1 cellular context compared by ENCODE assay signal in the genomic region with DNA sequence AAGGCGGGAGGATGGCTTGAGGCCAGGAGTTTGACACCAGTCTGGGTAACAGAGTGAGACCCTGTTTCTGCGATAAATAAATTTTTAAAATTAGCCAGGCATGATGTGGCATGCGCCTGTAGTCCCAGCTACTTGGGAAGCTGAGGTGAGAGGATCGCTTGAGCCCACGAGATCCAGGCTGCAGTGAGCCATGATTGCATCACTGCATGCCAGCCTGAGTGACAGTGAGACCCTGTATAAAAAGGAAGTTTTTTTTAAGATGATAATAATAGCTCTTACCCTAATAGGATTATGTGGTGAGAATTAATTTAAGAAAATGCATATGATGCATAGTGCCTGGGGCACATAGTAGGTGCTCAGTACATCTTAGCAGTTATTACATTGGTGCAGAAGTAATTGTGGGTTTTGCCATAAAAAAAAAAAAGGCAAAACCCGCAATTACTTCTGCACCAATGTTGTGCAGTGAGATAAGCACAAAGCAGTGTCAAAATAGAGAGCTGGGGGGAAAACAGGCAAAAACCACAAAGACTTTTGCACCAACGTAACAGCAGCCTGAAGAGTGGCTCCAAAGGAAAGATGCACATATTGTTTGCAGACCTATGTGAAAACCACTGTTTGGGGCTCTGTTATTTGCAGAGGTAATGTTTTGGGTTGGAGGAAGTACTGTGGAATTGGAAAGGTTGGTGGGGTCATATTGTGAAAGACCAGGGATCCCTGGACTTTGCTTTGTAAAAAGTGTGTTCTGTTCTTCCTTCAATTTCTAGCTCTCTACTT.
TF ChIP-seq lines count a peak whose summit lies in the region.

No MANE protein-coding gene starts in this region.

TF ChIP-seq in HepG2, 621 proteins besides CTCF, POLR2A, EP300 and RAD21 (continued from another document and continues in another):
- TF ChIP-seq, protein P1, sequence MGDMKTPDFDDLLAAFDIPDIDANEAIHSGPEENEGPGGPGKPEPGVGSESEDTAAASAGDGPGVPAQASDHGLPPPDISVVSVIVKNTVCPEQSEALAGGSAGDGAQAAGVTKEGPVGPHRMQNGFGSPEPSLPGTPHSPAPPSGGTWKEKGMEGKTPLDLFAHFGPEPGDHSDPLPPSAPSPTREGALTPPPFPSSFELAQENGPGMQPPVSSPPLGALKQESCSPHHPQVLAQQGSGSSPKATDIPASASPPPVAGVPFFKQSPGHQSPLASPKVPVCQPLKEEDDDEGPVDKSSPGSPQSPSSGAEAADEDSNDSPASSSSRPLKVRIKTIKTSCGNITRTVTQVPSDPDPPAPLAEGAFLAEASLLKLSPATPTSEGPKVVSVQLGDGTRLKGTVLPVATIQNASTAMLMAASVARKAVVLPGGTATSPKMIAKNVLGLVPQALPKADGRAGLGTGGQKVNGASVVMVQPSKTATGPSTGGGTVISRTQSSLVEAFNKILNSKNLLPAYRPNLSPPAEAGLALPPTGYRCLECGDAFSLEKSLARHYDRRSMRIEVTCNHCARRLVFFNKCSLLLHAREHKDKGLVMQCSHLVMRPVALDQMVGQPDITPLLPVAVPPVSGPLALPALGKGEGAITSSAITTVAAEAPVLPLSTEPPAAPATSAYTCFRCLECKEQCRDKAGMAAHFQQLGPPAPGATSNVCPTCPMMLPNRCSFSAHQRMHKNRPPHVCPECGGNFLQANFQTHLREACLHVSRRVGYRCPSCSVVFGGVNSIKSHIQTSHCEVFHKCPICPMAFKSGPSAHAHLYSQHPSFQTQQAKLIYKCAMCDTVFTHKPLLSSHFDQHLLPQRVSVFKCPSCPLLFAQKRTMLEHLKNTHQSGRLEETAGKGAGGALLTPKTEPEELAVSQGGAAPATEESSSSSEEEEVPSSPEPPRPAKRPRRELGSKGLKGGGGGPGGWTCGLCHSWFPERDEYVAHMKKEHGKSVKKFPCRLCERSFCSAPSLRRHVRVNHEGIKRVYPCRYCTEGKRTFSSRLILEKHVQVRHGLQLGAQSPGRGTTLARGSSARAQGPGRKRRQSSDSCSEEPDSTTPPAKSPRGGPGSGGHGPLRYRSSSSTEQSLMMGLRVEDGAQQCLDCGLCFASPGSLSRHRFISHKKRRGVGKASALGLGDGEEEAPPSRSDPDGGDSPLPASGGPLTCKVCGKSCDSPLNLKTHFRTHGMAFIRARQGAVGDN (CRISPR knock-in tag; IDR thresholded peaks at IDR 0.05): no peak
- TF ChIP-seq JUND (CRISPR knock-in tag; IDR thresholded peaks at IDR 0.05): 0 out of 2 replicates have a peak, but pooled peaks have one; percentile 5
- TF ChIP-seq SALL1 (CRISPR knock-in tag; IDR thresholded peaks at IDR 0.05): no peak; the same call in 1 of the 2 replicates
- TF ChIP-seq CAMTA2 (CRISPR knock-in tag; IDR thresholded peaks at IDR 0.05; ENCODE audit: borderline replicate concordance): no peak
- TF ChIP-seq, protein P2, sequence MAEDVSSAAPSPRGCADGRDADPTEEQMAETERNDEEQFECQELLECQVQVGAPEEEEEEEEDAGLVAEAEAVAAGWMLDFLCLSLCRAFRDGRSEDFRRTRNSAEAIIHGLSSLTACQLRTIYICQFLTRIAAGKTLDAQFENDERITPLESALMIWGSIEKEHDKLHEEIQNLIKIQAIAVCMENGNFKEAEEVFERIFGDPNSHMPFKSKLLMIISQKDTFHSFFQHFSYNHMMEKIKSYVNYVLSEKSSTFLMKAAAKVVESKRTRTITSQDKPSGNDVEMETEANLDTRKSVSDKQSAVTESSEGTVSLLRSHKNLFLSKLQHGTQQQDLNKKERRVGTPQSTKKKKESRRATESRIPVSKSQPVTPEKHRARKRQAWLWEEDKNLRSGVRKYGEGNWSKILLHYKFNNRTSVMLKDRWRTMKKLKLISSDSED (CRISPR knock-in tag; IDR thresholded peaks at IDR 0.05): no peak
- peak; percentile 77 for TF ChIP-seq ZNF503 (CRISPR knock-in tag; IDR thresholded peaks at IDR 0.05)
- TF ChIP-seq, protein P3, sequence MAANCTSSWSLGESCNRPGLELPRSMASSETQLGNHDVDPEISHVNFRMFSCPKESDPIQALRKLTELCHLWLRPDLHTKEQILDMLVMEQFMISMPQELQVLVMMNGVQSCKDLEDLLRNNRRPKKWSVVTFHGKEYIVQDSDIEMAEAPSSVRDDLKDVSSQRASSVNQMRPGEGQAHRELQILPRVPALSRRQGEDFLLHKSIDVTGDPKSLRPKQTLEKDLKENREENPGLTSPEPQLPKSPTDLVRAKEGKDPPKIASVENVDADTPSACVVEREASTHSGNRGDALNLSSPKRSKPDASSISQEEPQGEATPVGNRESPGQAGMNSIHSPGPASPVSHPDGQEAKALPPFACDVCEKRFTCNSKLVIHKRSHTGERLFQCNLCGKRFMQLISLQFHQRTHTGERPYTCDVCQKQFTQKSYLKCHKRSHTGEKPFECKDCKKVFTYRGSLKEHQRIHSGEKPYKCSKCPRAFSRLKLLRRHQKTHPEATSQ (CRISPR knock-in tag; IDR thresholded peaks at IDR 0.05; ENCODE audit: borderline replicate concordance): peak; percentile 62; the same call in 1 of the 2 replicates
- no peak for TF ChIP-seq ZNF761 (CRISPR knock-in tag; conservative IDR thresholded peaks at IDR 0.05)
- no peak for TF ChIP-seq ZNF569 (CRISPR knock-in tag; IDR thresholded peaks at IDR 0.05; ENCODE audit: borderline replicate concordance)
- peak; percentile 90 for TF ChIP-seq FOXP4 (CRISPR knock-in tag; IDR thresholded peaks at IDR 0.05)
- TF ChIP-seq ZNF253 (CRISPR knock-in tag; IDR thresholded peaks at IDR 0.05; ENCODE audit: borderline replicate concordance): no peak
- no peak for TF ChIP-seq ZKSCAN8 (CRISPR knock-in tag; IDR thresholded peaks at IDR 0.05; ENCODE audit: borderline replicate concordance)
- 0 out of 2 replicates have a peak, but pooled peaks have one; percentile 40 for TF ChIP-seq REPIN1 (CRISPR knock-in tag; IDR thresholded peaks at IDR 0.05; ENCODE audit: borderline replicate concordance, low read depth)
- no peak for TF ChIP-seq HES4 (CRISPR knock-in tag; IDR thresholded peaks at IDR 0.05; ENCODE audit: borderline replicate concordance)
- TF ChIP-seq MTA1 (CRISPR knock-in tag; IDR thresholded peaks at IDR 0.05; ENCODE audit: borderline replicate concordance): no peak
- TF ChIP-seq, protein P4, sequence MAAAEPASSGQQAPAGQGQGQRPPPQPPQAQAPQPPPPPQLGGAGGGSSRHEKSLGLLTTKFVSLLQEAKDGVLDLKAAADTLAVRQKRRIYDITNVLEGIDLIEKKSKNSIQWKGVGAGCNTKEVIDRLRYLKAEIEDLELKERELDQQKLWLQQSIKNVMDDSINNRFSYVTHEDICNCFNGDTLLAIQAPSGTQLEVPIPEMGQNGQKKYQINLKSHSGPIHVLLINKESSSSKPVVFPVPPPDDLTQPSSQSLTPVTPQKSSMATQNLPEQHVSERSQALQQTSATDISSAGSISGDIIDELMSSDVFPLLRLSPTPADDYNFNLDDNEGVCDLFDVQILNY (CRISPR knock-in tag; conservative IDR thresholded peaks at IDR 0.05): no peak
- TF ChIP-seq, protein P5, sequence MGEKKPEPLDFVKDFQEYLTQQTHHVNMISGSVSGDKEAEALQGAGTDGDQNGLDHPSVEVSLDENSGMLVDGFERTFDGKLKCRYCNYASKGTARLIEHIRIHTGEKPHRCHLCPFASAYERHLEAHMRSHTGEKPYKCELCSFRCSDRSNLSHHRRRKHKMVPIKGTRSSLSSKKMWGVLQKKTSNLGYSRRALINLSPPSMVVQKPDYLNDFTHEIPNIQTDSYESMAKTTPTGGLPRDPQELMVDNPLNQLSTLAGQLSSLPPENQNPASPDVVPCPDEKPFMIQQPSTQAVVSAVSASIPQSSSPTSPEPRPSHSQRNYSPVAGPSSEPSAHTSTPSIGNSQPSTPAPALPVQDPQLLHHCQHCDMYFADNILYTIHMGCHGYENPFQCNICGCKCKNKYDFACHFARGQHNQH (CRISPR knock-in tag; IDR thresholded peaks at IDR 0.05): 0 out of 2 replicates have a peak, but pooled peaks have one; percentile 40
- peak; percentile 71 for TF ChIP-seq MED1 (CRISPR knock-in tag; IDR thresholded peaks at IDR 0.05)
- TF ChIP-seq KLF13 (CRISPR knock-in tag; IDR thresholded peaks at IDR 0.05): no peak
- no peak for TF ChIP-seq SETDB1 (CRISPR knock-in tag; IDR thresholded peaks at IDR 0.05; ENCODE audit: borderline replicate concordance)
- no peak for TF ChIP-seq GATA4 (IDR thresholded peaks at IDR 0.05; ENCODE audit: borderline replicate concordance, low read depth)
- TF ChIP-seq KDM4B (CRISPR knock-in tag; IDR thresholded peaks at IDR 0.05): no peak
- TF ChIP-seq, protein P6, sequence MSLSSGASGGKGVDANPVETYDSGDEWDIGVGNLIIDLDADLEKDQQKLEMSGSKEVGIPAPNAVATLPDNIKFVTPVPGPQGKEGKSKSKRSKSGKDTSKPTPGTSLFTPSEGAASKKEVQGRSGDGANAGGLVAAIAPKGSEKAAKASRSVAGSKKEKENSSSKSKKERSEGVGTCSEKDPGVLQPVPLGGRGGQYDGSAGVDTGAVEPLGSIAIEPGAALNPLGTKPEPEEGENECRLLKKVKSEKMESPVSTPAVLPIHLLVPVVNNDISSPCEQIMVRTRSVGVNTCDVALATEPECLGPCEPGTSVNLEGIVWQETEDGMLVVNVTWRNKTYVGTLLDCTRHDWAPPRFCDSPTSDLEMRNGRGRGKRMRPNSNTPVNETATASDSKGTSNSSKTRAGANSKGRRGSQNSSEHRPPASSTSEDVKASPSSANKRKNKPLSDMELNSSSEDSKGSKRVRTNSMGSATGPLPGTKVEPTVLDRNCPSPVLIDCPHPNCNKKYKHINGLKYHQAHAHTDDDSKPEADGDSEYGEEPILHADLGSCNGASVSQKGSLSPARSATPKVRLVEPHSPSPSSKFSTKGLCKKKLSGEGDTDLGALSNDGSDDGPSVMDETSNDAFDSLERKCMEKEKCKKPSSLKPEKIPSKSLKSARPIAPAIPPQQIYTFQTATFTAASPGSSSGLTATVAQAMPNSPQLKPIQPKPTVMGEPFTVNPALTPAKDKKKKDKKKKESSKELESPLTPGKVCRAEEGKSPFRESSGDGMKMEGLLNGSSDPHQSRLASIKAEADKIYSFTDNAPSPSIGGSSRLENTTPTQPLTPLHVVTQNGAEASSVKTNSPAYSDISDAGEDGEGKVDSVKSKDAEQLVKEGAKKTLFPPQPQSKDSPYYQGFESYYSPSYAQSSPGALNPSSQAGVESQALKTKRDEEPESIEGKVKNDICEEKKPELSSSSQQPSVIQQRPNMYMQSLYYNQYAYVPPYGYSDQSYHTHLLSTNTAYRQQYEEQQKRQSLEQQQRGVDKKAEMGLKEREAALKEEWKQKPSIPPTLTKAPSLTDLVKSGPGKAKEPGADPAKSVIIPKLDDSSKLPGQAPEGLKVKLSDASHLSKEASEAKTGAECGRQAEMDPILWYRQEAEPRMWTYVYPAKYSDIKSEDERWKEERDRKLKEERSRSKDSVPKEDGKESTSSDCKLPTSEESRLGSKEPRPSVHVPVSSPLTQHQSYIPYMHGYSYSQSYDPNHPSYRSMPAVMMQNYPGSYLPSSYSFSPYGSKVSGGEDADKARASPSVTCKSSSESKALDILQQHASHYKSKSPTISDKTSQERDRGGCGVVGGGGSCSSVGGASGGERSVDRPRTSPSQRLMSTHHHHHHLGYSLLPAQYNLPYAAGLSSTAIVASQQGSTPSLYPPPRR (CRISPR knock-in tag; IDR thresholded peaks at IDR 0.05; ENCODE audit: borderline replicate concordance): peak; percentile 78
- no peak for TF ChIP-seq POLR2AphosphoS2 (IDR thresholded peaks at IDR 0.05; ENCODE audit: low read depth, low read length)
- no peak for TF ChIP-seq NFYB (CRISPR knock-in tag; IDR thresholded peaks at IDR 0.05)
- TF ChIP-seq ZNF879 (CRISPR knock-in tag; IDR thresholded peaks at IDR 0.05): no peak
- TF ChIP-seq ZNF124 (CRISPR knock-in tag; IDR thresholded peaks at IDR 0.05): peak; percentile 84; the same call in 1 of the 2 replicates
- peak; percentile 56; the same call in 1 of the 2 replicates for TF ChIP-seq KDM1A (CRISPR knock-in tag; IDR thresholded peaks at IDR 0.05)
- no peak for TF ChIP-seq ZNF430 (CRISPR knock-in tag; IDR thresholded peaks at IDR 0.05)
- no peak for TF ChIP-seq PLRG1 (conservative IDR thresholded peaks at IDR 0.05)
- no peak for TF ChIP-seq ATRX (CRISPR knock-in tag; IDR thresholded peaks at IDR 0.05; ENCODE audit: borderline replicate concordance)
- TF ChIP-seq, protein P7, sequence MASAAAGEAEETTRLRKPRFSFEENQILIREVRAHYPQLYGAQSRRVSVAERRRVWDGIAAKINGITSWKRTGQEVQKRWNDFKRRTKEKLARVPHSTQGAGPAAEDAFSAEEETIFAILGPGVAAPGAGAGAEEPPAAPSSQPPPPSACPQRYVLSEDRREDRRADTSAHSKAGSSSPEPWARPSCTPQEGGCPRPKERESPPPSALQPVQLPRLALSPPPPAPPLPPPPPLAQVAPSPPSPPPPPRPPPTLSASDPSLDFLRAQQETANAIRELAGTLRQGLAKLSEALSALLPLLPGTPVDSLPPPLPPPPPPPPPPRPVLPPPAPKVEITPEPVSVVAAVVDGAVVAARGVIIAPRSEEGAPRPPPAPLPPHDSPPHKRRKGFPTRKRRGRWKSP (CRISPR knock-in tag; IDR thresholded peaks at IDR 0.05): 0 out of 2 replicates have a peak, but pooled peaks have one; percentile 42
- TF ChIP-seq REL (CRISPR knock-in tag; conservative IDR thresholded peaks at IDR 0.05): no peak
- no peak for TF ChIP-seq ZFYVE20 (CRISPR knock-in tag; IDR thresholded peaks at IDR 0.05; ENCODE audit: borderline replicate concordance, low read depth)
- TF ChIP-seq IRX3 (CRISPR knock-in tag; IDR thresholded peaks at IDR 0.05; ENCODE audit: borderline replicate concordance, low read depth): no peak
- no peak for TF ChIP-seq ZNF530 (CRISPR knock-in tag; IDR thresholded peaks at IDR 0.05; ENCODE audit: low read depth)
- no peak for TF ChIP-seq ETV6 (CRISPR knock-in tag; conservative IDR thresholded peaks at IDR 0.05)
- TF ChIP-seq ZNF562 (CRISPR knock-in tag; IDR thresholded peaks at IDR 0.05; ENCODE audit: borderline replicate concordance): no peak
